8 cellular contexts compared by ENCODE assay signal in genomic region chr1:149936076-149936991, GRCh38. TPM values are rescaled to one million over a fixed set of nuclear protein-coding genes. Genes with fewer than 3 reads are reported as not detected.
DNase-seq lines count a peak whose midpoint lies in the region; ATAC-seq and TF ChIP-seq lines count a peak whose summit lies in the region.

A gene with protein sequence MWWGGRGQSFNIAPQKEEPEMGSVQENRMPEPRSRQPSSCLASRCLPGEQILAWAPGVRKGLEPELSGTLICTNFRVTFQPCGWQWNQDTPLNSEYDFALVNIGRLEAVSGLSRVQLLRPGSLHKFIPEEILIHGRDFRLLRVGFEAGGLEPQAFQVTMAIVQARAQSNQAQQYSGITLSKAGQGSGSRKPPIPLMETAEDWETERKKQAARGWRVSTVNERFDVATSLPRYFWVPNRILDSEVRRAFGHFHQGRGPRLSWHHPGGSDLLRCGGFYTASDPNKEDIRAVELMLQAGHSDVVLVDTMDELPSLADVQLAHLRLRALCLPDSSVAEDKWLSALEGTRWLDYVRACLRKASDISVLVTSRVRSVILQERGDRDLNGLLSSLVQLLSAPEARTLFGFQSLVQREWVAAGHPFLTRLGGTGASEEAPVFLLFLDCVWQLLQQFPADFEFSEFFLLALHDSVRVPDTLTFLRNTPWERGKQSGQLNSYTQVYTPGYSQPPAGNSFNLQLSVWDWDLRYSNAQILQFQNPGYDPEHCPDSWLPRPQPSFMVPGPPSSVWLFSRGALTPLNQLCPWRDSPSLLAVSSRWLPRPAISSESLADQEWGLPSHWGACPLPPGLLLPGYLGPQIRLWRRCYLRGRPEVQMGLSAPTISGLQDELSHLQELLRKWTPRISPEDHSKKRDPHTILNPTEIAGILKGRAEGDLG (minus strand): TSS chr1:149936879. CDS start chr1:149936647, 232 bp downstream.

- WGBS in hepatocyte (ENCODE audit: low lambda C conversion rate, missing lambda C conversion rate): 10% methylated on average over 19 of the region's 19 CpGs

- no peaks in the 10 kb centered on the region for H4K20me1 ChIP-seq in hepatocyte (ENCODE audit: insufficient read depth, poor library complexity, severe bottlenecking)

- H3K27ac Mint-ChIP-seq in activated naive CD4-positive, alpha-beta T cell treated with anti-CD3 and anti-CD28 coated beads, Interleukin-2, amount 50 U/mL, for 24 hours: peak within 1 kb of the TSS; percentile 68
- peak within 1 kb of the TSS; percentile 43 for H3K27ac Mint-ChIP-seq in activated naive CD8-positive, alpha-beta T cell treated with anti-CD3 and anti-CD28 coated beads, Interleukin-2, amount 50 U/mL, for 24 hours

- H3K9ac ChIP-seq in skeletal muscle satellite cell (ENCODE audit: low read depth, low read length): peak within 1 kb of the TSS; percentile 78

- no peaks in the 10 kb centered on the region for H3K27me3 Mint-ChIP-seq in activated naive CD4-positive, alpha-beta T cell treated with anti-CD3 and anti-CD28 coated beads, Interleukin-2, amount 50 U/mL, for 24 hours
- no peaks in the 10 kb centered on the region for H3K27me3 Mint-ChIP-seq in activated naive CD8-positive, alpha-beta T cell treated with anti-CD3 and anti-CD28 coated beads, Interleukin-2, amount 50 U/mL, for 24 hours

- peak within 1 kb of the TSS; percentile 54 for H3K4me3 ChIP-seq in hepatocyte
- H3K4me3 ChIP-seq in skeletal muscle satellite cell (ENCODE audit: low read length): peak within 1 kb of the TSS; percentile 84

- H3K4me1 Mint-ChIP-seq in activated naive CD4-positive, alpha-beta T cell treated with anti-CD3 and anti-CD28 coated beads, Interleukin-2, amount 50 U/mL, for 24 hours: peaks cover 34% of the 10 kb centered on the region
- peaks cover 37% of the 10 kb centered on the region for H3K4me1 Mint-ChIP-seq in activated naive CD8-positive, alpha-beta T cell treated with anti-CD3 and anti-CD28 coated beads, Interleukin-2, amount 50 U/mL, for 24 hours

- peak within 1 kb of the TSS; percentile 87 for H3K27ac ChIP-seq in hepatocyte

- peaks cover 19% of the 10 kb centered on the region for H3K79me2 ChIP-seq in hepatocyte

- no peaks in the 10 kb centered on the region for H3K9me2 ChIP-seq in hepatocyte (replicated peaks; ENCODE audit: insufficient read depth)

- H3K9me3 Mint-ChIP-seq in activated naive CD4-positive, alpha-beta T cell treated with anti-CD3 and anti-CD28 coated beads, Interleukin-2, amount 50 U/mL, for 24 hours: no peaks in the 10 kb centered on the region
- no peaks in the 10 kb centered on the region for H3K9me3 Mint-ChIP-seq in activated naive CD8-positive, alpha-beta T cell treated with anti-CD3 and anti-CD28 coated beads, Interleukin-2, amount 50 U/mL, for 24 hours

- H2AFZ ChIP-seq in hepatocyte: peak within 1 kb of the TSS; percentile 73

- H3K27me3 ChIP-seq in hepatocyte (no peaks in the 10 kb centered on the region), skeletal muscle satellite cell (ENCODE audit: control insufficient read depth, insufficient read depth, low read length) (no peaks in the 10 kb centered on the region)

- no peaks in the 10 kb centered on the region for H3K9me3 ChIP-seq in hepatocyte (ENCODE audit: low read depth)
- H3K9me3 ChIP-seq in skeletal muscle satellite cell (replicated peaks; ENCODE audit: low read length): no peaks in the 10 kb centered on the region

- H3K4me1 ChIP-seq in hepatocyte (ENCODE audit: insufficient read depth) (peaks cover 33% of the 10 kb centered on the region), skeletal muscle satellite cell (ENCODE audit: control insufficient read depth, insufficient read depth, low read length) (peaks cover 44% of the 10 kb centered on the region)

- peak within 1 kb of the TSS; percentile 33 for H3K4me3 Mint-ChIP-seq in activated naive CD4-positive, alpha-beta T cell treated with anti-CD3 and anti-CD28 coated beads, Interleukin-2, amount 50 U/mL, for 24 hours
- peak within 1 kb of the TSS; percentile 49 for H3K4me3 Mint-ChIP-seq in activated naive CD8-positive, alpha-beta T cell treated with anti-CD3 and anti-CD28 coated beads, Interleukin-2, amount 50 U/mL, for 24 hours

- H3K36me3 ChIP-seq in hepatocyte (replicated peaks; ENCODE audit: insufficient read depth, low read depth): no peaks in the 10 kb centered on the region
- peaks cover 4% of the 10 kb centered on the region for H3K36me3 ChIP-seq in skeletal muscle satellite cell (ENCODE audit: insufficient read depth, low read length)

- no peak for DNase-seq in activated naive CD4-positive, alpha-beta T cell treated with anti-CD3 and anti-CD28 coated beads, Interleukin-2, amount 50 U/mL, for 16 hours
- DNase-seq in activated naive CD8-positive, alpha-beta T cell treated with anti-CD3 and anti-CD28 coated beads, Interleukin-2, amount 50 U/mL, for 24 hours: no peak
- peak; percentile 73 for DNase-seq in hepatocyte (ENCODE audit: low spot score)

- no peak for ATAC-seq in activated naive CD8-positive, alpha-beta T cell treated with anti-CD3 and anti-CD28 coated beads, Interleukin-2, amount 50 U/mL, for 24 hours
- ATAC-seq in GM21528 (IDR thresholded peaks at IDR 0.05; ENCODE audit: low FRiP score, unreplicated experiment) (no peak), GM21717 (IDR thresholded peaks at IDR 0.05; ENCODE audit: unreplicated experiment) (no peak), GM21737 (IDR thresholded peaks at IDR 0.05; ENCODE audit: unreplicated experiment) (no peak)

- no peaks in the 10 kb centered on the region for H3K36me3 Mint-ChIP-seq in activated naive CD4-positive, alpha-beta T cell treated with anti-CD3 and anti-CD28 coated beads, Interleukin-2, amount 50 U/mL, for 24 hours
- no peaks in the 10 kb centered on the region for H3K36me3 Mint-ChIP-seq in activated naive CD8-positive, alpha-beta T cell treated with anti-CD3 and anti-CD28 coated beads, Interleukin-2, amount 50 U/mL, for 24 hours (ENCODE audit: low read depth)

- H3K4me2 ChIP-seq in hepatocyte (peak within 1 kb of the TSS; percentile 90), skeletal muscle satellite cell (ENCODE audit: low read length) (peak within 1 kb of the TSS; percentile 97)

- TF ChIP-seq CTCF in hepatocyte (IDR thresholded peaks at IDR 0.05; ENCODE audit: poor library complexity): no peak

RNA-seq across cellular contexts. Expression of the gene that starts here (rescaled TPM):
- total RNA-seq in hepatocyte: 34.8 and 37.0 TPM in 2 replicates
- polyA plus RNA-seq in hepatocyte: 34.0 and 40.2 TPM in 2 replicates
- total RNA-seq in skeletal muscle satellite cell (2012; rRNA removed): 3.3 and 5.2 TPM in 2 replicates
